Comparison of ENCODE assay signal across 1 cellular context in the genomic region with DNA sequence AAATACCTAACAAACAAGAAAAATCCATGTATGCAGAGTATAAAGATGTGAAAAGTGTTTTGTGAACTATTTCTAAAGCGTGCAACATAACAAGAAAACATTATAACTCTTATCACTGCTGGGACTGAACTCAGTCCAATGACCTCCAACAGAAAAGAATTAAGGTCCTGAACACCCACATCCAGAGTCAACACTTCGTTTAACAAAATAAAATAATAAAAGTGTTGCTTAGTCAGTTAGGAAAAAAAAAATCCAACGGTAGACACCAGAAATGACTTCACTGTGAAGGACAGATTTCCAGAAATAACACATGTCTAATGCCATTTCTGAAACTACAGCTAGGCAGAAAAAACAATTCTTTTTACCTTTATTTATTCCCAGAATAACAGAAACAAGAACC.
TF ChIP-seq lines count a peak whose summit lies in the region.

No MANE protein-coding gene starts in this region.

TF ChIP-seq in IMR-90, 13 proteins besides CTCF, POLR2A, EP300 and RAD21:
- no peak for TF ChIP-seq CEBPB (IDR thresholded peaks at IDR 0.05; ENCODE audit: low read depth, low read length)
- TF ChIP-seq MAFK (IDR thresholded peaks at IDR 0.05; ENCODE audit: low read depth, low read length), result no peak
- TF ChIP-seq BHLHE40 (IDR thresholded peaks at IDR 0.05; ENCODE audit: low read depth, low read length), result no peak
